Comparison of ENCODE assay signal across 1 cellular context in the genomic region with DNA sequence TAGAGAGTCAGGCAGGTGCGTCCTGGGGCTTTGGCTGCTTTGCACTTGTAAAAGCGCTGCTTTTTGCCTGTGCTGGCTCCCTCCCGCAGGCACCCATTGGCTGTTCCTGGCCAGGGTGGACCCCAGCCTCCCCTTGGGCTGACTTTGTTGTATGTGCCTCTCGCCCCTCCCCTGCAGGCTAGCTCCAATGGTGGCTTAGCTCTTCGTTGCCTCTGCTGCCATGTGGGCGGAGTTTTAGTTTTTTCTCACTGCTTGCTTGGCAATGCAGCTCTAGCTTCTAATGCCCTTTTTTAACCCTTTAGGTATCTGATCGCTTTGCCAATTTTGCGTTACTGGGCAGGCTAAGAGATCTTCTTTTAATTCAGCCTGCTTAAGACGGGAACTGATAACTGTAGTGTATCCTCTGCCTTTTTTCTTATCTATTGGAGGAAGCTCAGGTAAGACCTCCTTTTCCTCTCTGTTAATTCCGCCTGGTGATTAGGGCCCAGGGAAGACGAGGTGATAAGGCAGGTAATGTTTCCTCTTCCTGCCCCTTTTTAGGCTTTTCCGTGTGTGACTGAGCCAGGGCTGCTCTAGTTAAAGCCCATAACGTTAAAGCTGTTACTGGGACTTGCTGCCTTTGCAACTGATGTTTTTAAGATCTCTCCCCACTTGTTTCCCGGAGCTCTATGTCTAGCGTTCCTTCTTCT.
TF ChIP-seq lines count a peak whose summit lies in the region.

No MANE protein-coding gene starts in this region.

TF ChIP-seq in A549, 52 proteins besides CTCF, POLR2A, EP300 and RAD21 (continued from another document):
- TF ChIP-seq POLR2AphosphoS2 (conservative IDR thresholded peaks at IDR 0.05; ENCODE audit: low read length) (no peak), RNF2 (IDR thresholded peaks at IDR 0.05; ENCODE audit: borderline replicate concordance, low read depth) (no peak), RCOR1 (IDR thresholded peaks at IDR 0.05; ENCODE audit: low read depth, low read length) (no peak)
TF ChIP-seq in A549: peak in this region for 0.
